ENCODE assay signal across 8 cellular contexts in genomic region chr1:19799233-19799876, GRCh38. TPM values are rescaled to one million over a fixed set of nuclear protein-coding genes. Genes with fewer than 3 reads are reported as not detected.
DNase-seq lines count a peak whose midpoint lies in the region; ATAC-seq and TF ChIP-seq lines count a peak whose summit lies in the region.

No MANE protein-coding gene starts in this region.

- intact Hi-C loops in CD8-positive, alpha-beta T cell (cut with DNase I, micrococcal nuclease), result no loop called here
- intact Hi-C loops in mucosa of descending colon (cut with DNase I, micrococcal nuclease), result no loop called here

- H3K4me1 ChIP-seq in CD8-positive, alpha-beta T cell (ENCODE audit: insufficient read depth, low read length), result peaks cover 17% of the 10 kb centered on the region
- H3K4me1 ChIP-seq in mucosa of descending colon (ENCODE audit: low read depth), result peaks cover 4% of the 10 kb centered on the region

- peaks cover 17% of the 10 kb centered on the region for H3K36me3 Mint-ChIP-seq in CD8-positive, alpha-beta T cell
- H3K36me3 Mint-ChIP-seq in activated CD4-positive, alpha-beta T cell treated with anti-CD3 and anti-CD28 coated beads, Interleukin-2, amount 10 ng/mL, durations not matched to agents 7 days and 5 days (ENCODE audit: low read depth), result peaks cover 6% of the 10 kb centered on the region

- H3K4me3 Mint-ChIP-seq in CD8-positive, alpha-beta T cell, result peak overlapping the region; percentile 80
- peak overlapping the region; percentile 75 for H3K4me3 Mint-ChIP-seq in activated CD4-positive, alpha-beta T cell treated with anti-CD3 and anti-CD28 coated beads, Interleukin-2, amount 10 ng/mL, durations not matched to agents 7 days and 5 days

- DNase-seq in CD8-positive, alpha-beta T cell, result peak; percentile 13 to 75 (median 42)
- DNase-seq in M059J (ENCODE audit: low read depth), result peak; percentile 74
- DNase-seq in activated CD4-positive, alpha-beta T cell treated with anti-CD3 and anti-CD28 coated beads, Interleukin-2, amount 10 ng/mL, durations not matched to agents 7 days and 5 days, result peak; percentile 68
- DNase-seq in effector CD4-positive, alpha-beta T cell, result peak; percentile 36
- DNase-seq in mucosa of descending colon, result peak; percentile 90 to 94 (median 91)
- DNase-seq in stimulated activated CD8-positive, alpha-beta memory T cell treated with anti-CD3 and anti-CD28 coated beads, Interleukin-7, amount 100 ng/mL, for 4 hours (ENCODE audit: low read depth in 2 of 2), result peak; percentile 11 to 46
- no peak for DNase-seq in SK-N-DZ (ENCODE audit: low spot score)

- H3K4me1 Mint-ChIP-seq in CD8-positive, alpha-beta T cell (ENCODE audit: low read depth), result peaks cover 28% of the 10 kb centered on the region
- peaks cover 27% of the 10 kb centered on the region for H3K4me1 Mint-ChIP-seq in activated CD4-positive, alpha-beta T cell treated with anti-CD3 and anti-CD28 coated beads, Interleukin-2, amount 10 ng/mL, durations not matched to agents 7 days and 5 days

- H3K27ac ChIP-seq in CD8-positive, alpha-beta T cell (ENCODE audit: low read depth, low read length), result peak overlapping the region; percentile 34

- no peaks in the 10 kb centered on the region for H3K9me3 Mint-ChIP-seq in CD8-positive, alpha-beta T cell
- no peaks in the 10 kb centered on the region for H3K9me3 Mint-ChIP-seq in activated CD4-positive, alpha-beta T cell treated with anti-CD3 and anti-CD28 coated beads, Interleukin-2, amount 10 ng/mL, durations not matched to agents 7 days and 5 days

- no peaks in the 10 kb centered on the region for H3K27me3 ChIP-seq in CD8-positive, alpha-beta T cell (ENCODE audit: insufficient read depth, low read length)

- no peaks in the 10 kb centered on the region for H3K9me3 ChIP-seq in CD8-positive, alpha-beta T cell (ENCODE audit: low read length)
- no peaks in the 10 kb centered on the region for H3K9me3 ChIP-seq in mucosa of descending colon

- CTCF ChIA-PET in CD8-positive, alpha-beta T cell (lab: Charles Lee), result interaction anchor here (0.6 kb wide), 1 partner anchor 81 kb away, joined by 3 read pairs; no protein-coding TSS in a partner anchor
- CTCF ChIA-PET in activated CD4-positive, alpha-beta T cell treated with anti-CD3 and anti-CD28 coated beads, Interleukin-2, amount 10 ng/mL, durations not matched to agents 7 days and 5 days (lab: Charles Lee), result no interaction called here

- peak overlapping the region; percentile 93 for H3K27ac Mint-ChIP-seq in CD8-positive, alpha-beta T cell
- peak overlapping the region; percentile 89 for H3K27ac Mint-ChIP-seq in activated CD4-positive, alpha-beta T cell treated with anti-CD3 and anti-CD28 coated beads, Interleukin-2, amount 10 ng/mL, durations not matched to agents 7 days and 5 days

- H3K36me3 ChIP-seq in CD8-positive, alpha-beta T cell (ENCODE audit: insufficient read depth, low read length), result no peaks in the 10 kb centered on the region
- H3K36me3 ChIP-seq in mucosa of descending colon (ENCODE audit: low read depth), result no peaks in the 10 kb centered on the region

- peak; percentile 80 for ATAC-seq in CD8-positive, alpha-beta T cell
- ATAC-seq in GM21390 (IDR thresholded peaks at IDR 0.05; ENCODE audit: unreplicated experiment) (peak; percentile 60), mucosa of descending colon (peak; percentile 95)

- peak overlapping the region; percentile 34 for H3K4me3 ChIP-seq in CD8-positive, alpha-beta T cell (ENCODE audit: low read depth, low read length)
- H3K4me3 ChIP-seq in mucosa of descending colon, result peak overlapping the region; percentile 38

- no peaks in the 10 kb centered on the region for H3K27me3 Mint-ChIP-seq in CD8-positive, alpha-beta T cell (ENCODE audit: low read depth)
- H3K27me3 Mint-ChIP-seq in activated CD4-positive, alpha-beta T cell treated with anti-CD3 and anti-CD28 coated beads, Interleukin-2, amount 10 ng/mL, durations not matched to agents 7 days and 5 days, result peaks cover 7% of the 10 kb centered on the region

- POLR2A ChIA-PET in CD8-positive, alpha-beta T cell (lab: Charles Lee), result no interaction called here
- POLR2A ChIA-PET in activated CD4-positive, alpha-beta T cell treated with anti-CD3 and anti-CD28 coated beads, Interleukin-2, amount 10 ng/mL, durations not matched to agents 7 days and 5 days (lab: Charles Lee), result no interaction called here

- peak; percentile 40 for TF ChIP-seq CTCF in CD8-positive, alpha-beta T cell (IDR thresholded peaks at IDR 0.05)
- TF ChIP-seq CTCF in mucosa of descending colon (IDR thresholded peaks at IDR 0.05), result no peak

RNA-seq across cellular contexts. Expression of gene TMCO4, which starts 0.4 kb away (rescaled TPM):
- 10 to 100 TPM; 10.1 to 12.6 TPM for total RNA-seq in CD8-positive, alpha-beta T cell
- total RNA-seq in M059J (2014; rRNA removed; shearing (Covaris generic)), result 25.0 and 39.8 TPM in 2 replicates
- total RNA-seq in activated CD4-positive, alpha-beta T cell treated with anti-CD3 and anti-CD28 coated beads, Interleukin-2, amount 10 ng/mL, durations not matched to agents 7 days and 5 days, result 10 to 100 TPM; 13.3 to 15.9 TPM
- total RNA-seq in mucosa of descending colon, result 10 to 100 TPM; 27.9 to 42.8 (median 31.9) TPM
- 0.44 TPM in 1 of 2 replicates, not detected in the other for polyA plus RNA-seq in SK-N-DZ (2014; cell fraction: cytosol; rRNA removed)
- 0.77 TPM in 1 of 2 replicates, not detected in the other for polyA plus RNA-seq in SK-N-DZ (2014; cell fraction: nucleus; rRNA removed)

RNA-seq across cellular contexts. Expression of gene RNF186, which starts 15.7 kb away (rescaled TPM):
- not detected for total RNA-seq in CD8-positive, alpha-beta T cell
- not detected in 2 replicates for total RNA-seq in M059J (2014; rRNA removed; shearing (Covaris generic))
- not detected for total RNA-seq in activated CD4-positive, alpha-beta T cell treated with anti-CD3 and anti-CD28 coated beads, Interleukin-2, amount 10 ng/mL, durations not matched to agents 7 days and 5 days
- 10 to 100 TPM; 15.1 to 42.6 (median 41.0) TPM for total RNA-seq in mucosa of descending colon
- not detected in 2 replicates for polyA plus RNA-seq in SK-N-DZ (2014; cell fraction: cytosol; rRNA removed)
- not detected in 2 replicates for polyA plus RNA-seq in SK-N-DZ (2014; cell fraction: nucleus; rRNA removed)

Comparison
In these comparisons a context has a peak if more than half of its experiments do, and no peak if none do; other contexts are left out.
1. RNA of gene RNF186, which starts 15.7 kb away (total RNA-seq): 15.1 to 42.6 TPM in mucosa of descending colon; not detected in CD8-positive, alpha-beta T cell, not detected in M059J and not detected in activated CD4-positive, alpha-beta T cell treated with anti-CD3 and anti-CD28 coated beads, Interleukin-2, amount 10 ng/mL, durations not matched to agents 7 days and 5 days; every median in the first group is over 10 times any median in the second.
2. Peak in every context shown above with its lines, with median percentiles within 50 percentile points of each other: ATAC-seq.